1 cellular context compared by ENCODE assay signal in the genomic region with DNA sequence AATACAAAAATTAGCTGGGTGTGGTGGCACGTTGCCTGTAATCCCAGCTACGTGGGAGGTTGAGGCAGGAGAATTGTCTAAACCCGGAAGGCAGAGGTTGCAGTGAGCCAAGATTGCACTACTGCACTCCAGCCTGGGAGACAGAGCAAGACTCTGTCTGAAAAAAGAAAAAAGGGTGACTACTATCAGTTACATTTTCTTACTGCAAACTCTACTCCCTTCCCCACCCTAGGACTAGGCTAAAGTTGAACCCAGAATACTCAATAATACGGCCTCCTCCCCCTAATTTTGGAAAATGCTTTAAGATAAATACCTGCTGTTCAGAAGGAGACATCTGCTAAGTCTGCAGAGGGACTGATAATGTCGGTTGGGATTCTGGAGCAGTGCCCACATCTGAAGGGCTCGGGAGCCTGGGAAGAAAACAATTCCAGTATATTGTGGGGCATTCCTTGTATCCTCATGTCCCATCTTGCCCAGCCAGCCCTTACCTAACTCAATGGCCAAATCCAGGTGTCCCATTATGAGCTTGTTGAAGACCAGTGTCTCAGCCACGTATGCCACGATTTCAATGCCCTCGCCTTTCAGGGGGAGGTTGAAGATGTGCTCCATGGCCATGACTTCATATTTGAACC.
TF ChIP-seq lines count a peak whose summit lies in the region.

No MANE protein-coding gene starts in this region.

TF ChIP-seq in K562, 482 proteins besides CTCF, POLR2A, EP300 and RAD21 (continued from another document and continues in another):
- TF ChIP-seq, protein P1, sequence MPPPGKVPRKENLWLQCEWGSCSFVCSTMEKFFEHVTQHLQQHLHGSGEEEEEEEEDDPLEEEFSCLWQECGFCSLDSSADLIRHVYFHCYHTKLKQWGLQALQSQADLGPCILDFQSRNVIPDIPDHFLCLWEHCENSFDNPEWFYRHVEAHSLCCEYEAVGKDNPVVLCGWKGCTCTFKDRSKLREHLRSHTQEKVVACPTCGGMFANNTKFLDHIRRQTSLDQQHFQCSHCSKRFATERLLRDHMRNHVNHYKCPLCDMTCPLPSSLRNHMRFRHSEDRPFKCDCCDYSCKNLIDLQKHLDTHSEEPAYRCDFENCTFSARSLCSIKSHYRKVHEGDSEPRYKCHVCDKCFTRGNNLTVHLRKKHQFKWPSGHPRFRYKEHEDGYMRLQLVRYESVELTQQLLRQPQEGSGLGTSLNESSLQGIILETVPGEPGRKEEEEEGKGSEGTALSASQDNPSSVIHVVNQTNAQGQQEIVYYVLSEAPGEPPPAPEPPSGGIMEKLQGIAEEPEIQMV (tag; conservative IDR thresholded peaks at IDR 0.05; ENCODE audit: low read depth): 0 out of 2 replicates have a peak, but pooled peaks have one; percentile 39
- TF ChIP-seq NR2C1 (IDR thresholded peaks at IDR 0.05) (no peak), NR2C1 (tag; IDR thresholded peaks at IDR 0.05) (0 out of 2 replicates have a peak, but pooled peaks have one; percentile 14), SMAD4 (CRISPR knock-in tag; conservative IDR thresholded peaks at IDR 0.05) (peak; percentile 80), MEF2D (tag; conservative IDR thresholded peaks at IDR 0.05; ENCODE audit: low read depth) (0 out of 2 replicates have a peak, but pooled peaks have one; percentile 51), ZNF133 (CRISPR knock-in tag; IDR thresholded peaks at IDR 0.05) (no peak), MTA2 (IDR thresholded peaks at IDR 0.05; ENCODE audit: low read depth) (peak; percentile 45; the same call in 1 of the 2 replicates), ZFP36 (IDR thresholded peaks at IDR 0.05; ENCODE audit: low read depth, low read length, partially characterized antibody) (no peak), TRIM24 (IDR thresholded peaks at IDR 0.05) (0 out of 4 replicates have a peak, but pooled peaks of 1 of the 2 experiments have one; percentile 33), ZNF584 (CRISPR knock-in tag; IDR thresholded peaks at IDR 0.05; ENCODE audit: low read depth) (peak; percentile 59; the same call in 1 of the 2 replicates), TCF7L2 (IDR thresholded peaks at IDR 0.05; ENCODE audit: low read depth, low read length) (no peak), ZNF668 (CRISPR knock-in tag; IDR thresholded peaks at IDR 0.05) (no peak), ZNF57 (CRISPR knock-in tag; IDR thresholded peaks at IDR 0.05) (0 out of 2 replicates have a peak, but pooled peaks have one; percentile 64), SMARCA4 (IDR thresholded peaks at IDR 0.05) (peak; percentile 66; the same call in 1 of the 2 replicates), HNRNPK (IDR thresholded peaks at IDR 0.05; ENCODE audit: low read depth, low read length, poor library complexity, severe bottlenecking) (no peak), ARID1B (IDR thresholded peaks at IDR 0.05) (peak; percentile 79), TAF15 (IDR thresholded peaks at IDR 0.05; ENCODE audit: low read depth, low read length) (no peak), CBFA2T3 (IDR thresholded peaks at IDR 0.05) (peak; percentile 85), KLF16 (IDR thresholded peaks at IDR 0.05) (0 out of 2 replicates have a peak, but pooled peaks have one; percentile 10), SAFB2 (IDR thresholded peaks at IDR 0.05; ENCODE audit: borderline replicate concordance, low read depth, low read length, severe bottlenecking) (no peak), PRPF4 (IDR thresholded peaks at IDR 0.05; ENCODE audit: insufficient read depth, low read depth, low read length, poor library complexity, severe bottlenecking) (no peak), ZNF583 (CRISPR knock-in tag; IDR thresholded peaks at IDR 0.05) (0 out of 2 replicates have a peak, but pooled peaks have one; percentile 12), RCOR1 (IDR thresholded peaks at IDR 0.05; ENCODE audit: borderline replicate concordance in 1 of 2, low read depth in 2 of 2, low read length in 2 of 2) (0 out of 4 replicates have a peak, but pooled peaks of 1 of the 2 experiments have one; percentile 4)
- TF ChIP-seq, protein P2, sequence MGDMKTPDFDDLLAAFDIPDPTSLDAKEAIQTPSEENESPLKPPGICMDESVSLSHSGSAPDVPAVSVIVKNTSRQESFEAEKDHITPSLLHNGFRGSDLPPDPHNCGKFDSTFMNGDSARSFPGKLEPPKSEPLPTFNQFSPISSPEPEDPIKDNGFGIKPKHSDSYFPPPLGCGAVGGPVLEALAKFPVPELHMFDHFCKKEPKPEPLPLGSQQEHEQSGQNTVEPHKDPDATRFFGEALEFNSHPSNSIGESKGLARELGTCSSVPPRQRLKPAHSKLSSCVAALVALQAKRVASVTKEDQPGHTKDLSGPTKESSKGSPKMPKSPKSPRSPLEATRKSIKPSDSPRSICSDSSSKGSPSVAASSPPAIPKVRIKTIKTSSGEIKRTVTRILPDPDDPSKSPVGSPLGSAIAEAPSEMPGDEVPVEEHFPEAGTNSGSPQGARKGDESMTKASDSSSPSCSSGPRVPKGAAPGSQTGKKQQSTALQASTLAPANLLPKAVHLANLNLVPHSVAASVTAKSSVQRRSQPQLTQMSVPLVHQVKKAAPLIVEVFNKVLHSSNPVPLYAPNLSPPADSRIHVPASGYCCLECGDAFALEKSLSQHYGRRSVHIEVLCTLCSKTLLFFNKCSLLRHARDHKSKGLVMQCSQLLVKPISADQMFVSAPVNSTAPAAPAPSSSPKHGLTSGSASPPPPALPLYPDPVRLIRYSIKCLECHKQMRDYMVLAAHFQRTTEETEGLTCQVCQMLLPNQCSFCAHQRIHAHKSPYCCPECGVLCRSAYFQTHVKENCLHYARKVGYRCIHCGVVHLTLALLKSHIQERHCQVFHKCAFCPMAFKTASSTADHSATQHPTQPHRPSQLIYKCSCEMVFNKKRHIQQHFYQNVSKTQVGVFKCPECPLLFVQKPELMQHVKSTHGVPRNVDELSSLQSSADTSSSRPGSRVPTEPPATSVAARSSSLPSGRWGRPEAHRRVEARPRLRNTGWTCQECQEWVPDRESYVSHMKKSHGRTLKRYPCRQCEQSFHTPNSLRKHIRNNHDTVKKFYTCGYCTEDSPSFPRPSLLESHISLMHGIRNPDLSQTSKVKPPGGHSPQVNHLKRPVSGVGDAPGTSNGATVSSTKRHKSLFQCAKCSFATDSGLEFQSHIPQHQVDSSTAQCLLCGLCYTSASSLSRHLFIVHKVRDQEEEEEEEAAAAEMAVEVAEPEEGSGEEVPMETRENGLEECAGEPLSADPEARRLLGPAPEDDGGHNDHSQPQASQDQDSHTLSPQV (IDR thresholded peaks at IDR 0.05): peak; percentile 84
- TF ChIP-seq, protein P3, sequence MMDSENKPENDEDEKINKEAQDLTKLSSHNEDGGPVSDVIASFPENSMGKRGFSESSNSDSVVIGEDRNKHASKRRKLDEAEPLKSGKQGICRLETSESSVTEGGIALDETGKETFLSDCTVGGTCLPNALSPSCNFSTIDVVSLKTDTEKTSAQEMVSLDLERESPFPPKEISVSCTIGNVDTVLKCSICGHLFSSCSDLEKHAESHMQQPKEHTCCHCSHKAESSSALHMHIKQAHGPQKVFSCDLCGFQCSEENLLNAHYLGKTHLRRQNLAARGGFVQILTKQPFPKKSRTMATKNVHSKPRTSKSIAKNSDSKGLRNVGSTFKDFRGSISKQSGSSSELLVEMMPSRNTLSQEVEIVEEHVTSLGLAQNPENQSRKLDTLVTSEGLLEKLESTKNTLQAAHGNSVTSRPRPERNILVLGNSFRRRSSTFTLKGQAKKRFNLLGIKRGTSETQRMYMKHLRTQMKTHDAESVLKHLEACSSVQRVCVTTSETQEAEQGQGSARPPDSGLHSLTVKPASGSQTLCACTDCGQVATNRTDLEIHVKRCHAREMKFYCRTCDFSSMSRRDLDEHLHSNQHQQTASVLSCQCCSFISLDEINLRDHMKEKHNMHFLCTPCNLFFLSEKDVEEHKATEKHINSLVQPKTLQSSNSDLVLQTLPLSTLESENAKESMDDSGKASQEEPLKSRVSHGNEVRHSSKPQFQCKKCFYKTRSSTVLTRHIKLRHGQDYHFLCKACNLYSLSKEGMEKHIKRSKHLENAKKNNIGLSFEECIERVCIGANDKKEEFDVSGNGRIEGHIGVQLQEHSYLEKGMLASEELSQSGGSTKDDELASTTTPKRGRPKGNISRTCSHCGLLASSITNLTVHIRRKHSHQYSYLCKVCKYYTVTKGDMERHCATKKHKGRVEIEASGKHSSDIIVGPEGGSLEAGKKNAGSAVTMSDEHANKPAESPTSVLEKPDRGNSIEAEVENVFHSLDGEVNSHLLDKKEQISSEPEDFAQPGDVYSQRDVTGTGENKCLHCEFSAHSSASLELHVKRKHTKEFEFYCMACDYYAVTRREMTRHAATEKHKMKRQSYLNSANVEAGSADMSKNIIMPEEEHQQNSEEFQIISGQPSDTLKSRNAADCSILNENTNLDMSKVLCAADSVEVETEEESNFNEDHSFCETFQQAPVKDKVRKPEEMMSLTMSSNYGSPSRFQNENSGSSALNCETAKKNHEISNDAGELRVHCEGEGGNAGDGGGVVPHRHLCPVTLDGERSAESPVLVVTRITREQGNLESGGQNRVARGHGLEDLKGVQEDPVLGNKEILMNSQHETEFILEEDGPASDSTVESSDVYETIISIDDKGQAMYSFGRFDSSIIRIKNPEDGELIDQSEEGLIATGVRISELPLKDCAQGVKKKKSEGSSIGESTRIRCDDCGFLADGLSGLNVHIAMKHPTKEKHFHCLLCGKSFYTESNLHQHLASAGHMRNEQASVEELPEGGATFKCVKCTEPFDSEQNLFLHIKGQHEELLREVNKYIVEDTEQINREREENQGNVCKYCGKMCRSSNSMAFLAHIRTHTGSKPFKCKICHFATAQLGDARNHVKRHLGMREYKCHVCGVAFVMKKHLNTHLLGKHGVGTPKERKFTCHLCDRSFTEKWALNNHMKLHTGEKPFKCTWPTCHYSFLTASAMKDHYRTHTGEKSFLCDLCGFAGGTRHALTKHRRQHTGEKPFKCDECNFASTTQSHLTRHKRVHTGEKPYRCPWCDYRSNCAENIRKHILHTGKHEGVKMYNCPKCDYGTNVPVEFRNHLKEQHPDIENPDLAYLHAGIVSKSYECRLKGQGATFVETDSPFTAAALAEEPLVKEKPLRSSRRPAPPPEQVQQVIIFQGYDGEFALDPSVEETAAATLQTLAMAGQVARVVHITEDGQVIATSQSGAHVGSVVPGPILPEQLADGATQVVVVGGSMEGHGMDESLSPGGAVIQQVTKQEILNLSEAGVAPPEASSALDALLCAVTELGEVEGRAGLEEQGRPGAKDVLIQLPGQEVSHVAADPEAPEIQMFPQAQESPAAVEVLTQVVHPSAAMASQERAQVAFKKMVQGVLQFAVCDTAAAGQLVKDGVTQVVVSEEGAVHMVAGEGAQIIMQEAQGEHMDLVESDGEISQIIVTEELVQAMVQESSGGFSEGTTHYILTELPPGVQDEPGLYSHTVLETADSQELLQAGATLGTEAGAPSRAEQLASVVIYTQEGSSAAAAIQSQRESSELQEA (IDR thresholded peaks at IDR 0.05; ENCODE audit: low read depth): no peak
- TF ChIP-seq, protein P4, sequence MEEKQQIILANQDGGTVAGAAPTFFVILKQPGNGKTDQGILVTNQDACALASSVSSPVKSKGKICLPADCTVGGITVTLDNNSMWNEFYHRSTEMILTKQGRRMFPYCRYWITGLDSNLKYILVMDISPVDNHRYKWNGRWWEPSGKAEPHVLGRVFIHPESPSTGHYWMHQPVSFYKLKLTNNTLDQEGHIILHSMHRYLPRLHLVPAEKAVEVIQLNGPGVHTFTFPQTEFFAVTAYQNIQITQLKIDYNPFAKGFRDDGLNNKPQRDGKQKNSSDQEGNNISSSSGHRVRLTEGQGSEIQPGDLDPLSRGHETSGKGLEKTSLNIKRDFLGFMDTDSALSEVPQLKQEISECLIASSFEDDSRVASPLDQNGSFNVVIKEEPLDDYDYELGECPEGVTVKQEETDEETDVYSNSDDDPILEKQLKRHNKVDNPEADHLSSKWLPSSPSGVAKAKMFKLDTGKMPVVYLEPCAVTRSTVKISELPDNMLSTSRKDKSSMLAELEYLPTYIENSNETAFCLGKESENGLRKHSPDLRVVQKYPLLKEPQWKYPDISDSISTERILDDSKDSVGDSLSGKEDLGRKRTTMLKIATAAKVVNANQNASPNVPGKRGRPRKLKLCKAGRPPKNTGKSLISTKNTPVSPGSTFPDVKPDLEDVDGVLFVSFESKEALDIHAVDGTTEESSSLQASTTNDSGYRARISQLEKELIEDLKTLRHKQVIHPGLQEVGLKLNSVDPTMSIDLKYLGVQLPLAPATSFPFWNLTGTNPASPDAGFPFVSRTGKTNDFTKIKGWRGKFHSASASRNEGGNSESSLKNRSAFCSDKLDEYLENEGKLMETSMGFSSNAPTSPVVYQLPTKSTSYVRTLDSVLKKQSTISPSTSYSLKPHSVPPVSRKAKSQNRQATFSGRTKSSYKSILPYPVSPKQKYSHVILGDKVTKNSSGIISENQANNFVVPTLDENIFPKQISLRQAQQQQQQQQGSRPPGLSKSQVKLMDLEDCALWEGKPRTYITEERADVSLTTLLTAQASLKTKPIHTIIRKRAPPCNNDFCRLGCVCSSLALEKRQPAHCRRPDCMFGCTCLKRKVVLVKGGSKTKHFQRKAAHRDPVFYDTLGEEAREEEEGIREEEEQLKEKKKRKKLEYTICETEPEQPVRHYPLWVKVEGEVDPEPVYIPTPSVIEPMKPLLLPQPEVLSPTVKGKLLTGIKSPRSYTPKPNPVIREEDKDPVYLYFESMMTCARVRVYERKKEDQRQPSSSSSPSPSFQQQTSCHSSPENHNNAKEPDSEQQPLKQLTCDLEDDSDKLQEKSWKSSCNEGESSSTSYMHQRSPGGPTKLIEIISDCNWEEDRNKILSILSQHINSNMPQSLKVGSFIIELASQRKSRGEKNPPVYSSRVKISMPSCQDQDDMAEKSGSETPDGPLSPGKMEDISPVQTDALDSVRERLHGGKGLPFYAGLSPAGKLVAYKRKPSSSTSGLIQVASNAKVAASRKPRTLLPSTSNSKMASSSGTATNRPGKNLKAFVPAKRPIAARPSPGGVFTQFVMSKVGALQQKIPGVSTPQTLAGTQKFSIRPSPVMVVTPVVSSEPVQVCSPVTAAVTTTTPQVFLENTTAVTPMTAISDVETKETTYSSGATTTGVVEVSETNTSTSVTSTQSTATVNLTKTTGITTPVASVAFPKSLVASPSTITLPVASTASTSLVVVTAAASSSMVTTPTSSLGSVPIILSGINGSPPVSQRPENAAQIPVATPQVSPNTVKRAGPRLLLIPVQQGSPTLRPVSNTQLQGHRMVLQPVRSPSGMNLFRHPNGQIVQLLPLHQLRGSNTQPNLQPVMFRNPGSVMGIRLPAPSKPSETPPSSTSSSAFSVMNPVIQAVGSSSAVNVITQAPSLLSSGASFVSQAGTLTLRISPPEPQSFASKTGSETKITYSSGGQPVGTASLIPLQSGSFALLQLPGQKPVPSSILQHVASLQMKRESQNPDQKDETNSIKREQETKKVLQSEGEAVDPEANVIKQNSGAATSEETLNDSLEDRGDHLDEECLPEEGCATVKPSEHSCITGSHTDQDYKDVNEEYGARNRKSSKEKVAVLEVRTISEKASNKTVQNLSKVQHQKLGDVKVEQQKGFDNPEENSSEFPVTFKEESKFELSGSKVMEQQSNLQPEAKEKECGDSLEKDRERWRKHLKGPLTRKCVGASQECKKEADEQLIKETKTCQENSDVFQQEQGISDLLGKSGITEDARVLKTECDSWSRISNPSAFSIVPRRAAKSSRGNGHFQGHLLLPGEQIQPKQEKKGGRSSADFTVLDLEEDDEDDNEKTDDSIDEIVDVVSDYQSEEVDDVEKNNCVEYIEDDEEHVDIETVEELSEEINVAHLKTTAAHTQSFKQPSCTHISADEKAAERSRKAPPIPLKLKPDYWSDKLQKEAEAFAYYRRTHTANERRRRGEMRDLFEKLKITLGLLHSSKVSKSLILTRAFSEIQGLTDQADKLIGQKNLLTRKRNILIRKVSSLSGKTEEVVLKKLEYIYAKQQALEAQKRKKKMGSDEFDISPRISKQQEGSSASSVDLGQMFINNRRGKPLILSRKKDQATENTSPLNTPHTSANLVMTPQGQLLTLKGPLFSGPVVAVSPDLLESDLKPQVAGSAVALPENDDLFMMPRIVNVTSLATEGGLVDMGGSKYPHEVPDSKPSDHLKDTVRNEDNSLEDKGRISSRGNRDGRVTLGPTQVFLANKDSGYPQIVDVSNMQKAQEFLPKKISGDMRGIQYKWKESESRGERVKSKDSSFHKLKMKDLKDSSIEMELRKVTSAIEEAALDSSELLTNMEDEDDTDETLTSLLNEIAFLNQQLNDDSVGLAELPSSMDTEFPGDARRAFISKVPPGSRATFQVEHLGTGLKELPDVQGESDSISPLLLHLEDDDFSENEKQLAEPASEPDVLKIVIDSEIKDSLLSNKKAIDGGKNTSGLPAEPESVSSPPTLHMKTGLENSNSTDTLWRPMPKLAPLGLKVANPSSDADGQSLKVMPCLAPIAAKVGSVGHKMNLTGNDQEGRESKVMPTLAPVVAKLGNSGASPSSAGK (IDR thresholded peaks at IDR 0.05): 0 out of 2 replicates have a peak, but pooled peaks have one; percentile 32
